In the genomic region with DNA sequence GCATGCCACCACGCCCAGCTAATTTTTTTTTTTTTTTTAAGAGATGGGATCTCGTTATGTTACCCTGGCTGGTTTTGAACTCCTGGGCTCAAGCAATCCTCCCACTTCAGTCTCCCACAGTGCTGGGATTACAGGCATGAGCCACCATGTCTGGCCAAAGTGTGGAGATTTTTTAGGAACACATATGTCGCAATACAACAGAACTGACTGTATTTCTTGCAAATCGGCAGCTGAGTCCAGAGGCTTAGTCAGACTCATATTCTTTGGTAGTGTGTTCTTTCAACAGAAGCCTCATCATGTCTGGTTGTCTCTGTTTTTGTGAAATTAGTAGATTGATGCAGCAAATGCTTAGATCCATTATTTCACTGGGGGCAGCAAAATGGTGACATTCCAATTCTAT, we compare ENCODE assay signal across 24 cellular contexts. TPM values are rescaled to one million over a fixed set of nuclear protein-coding genes. Genes with fewer than 3 reads are reported as not detected.
DNase-seq lines count a peak whose midpoint lies in the region; ATAC-seq, FAIRE-seq and TF ChIP-seq lines count a peak whose summit lies in the region.
"Had no signal": no experiment of that assay in that cellular context is flagged by ENCODE, and none has a peak within 500 bp of the region (broad histone marks: within the 10 kb centered on the region; RNA-seq: fewer than 3 reads in every experiment).

No MANE protein-coding gene starts in this region.

- H3K9me3 ChIP-seq in heart right ventricle (no peaks in the 10 kb centered on the region), kidney (ENCODE audit: control insufficient read depth in 1 of 2, low read length in 2 of 2) (no peaks in the 10 kb centered on the region)
- H3K9me3 ChIP-seq: SJCRH30, suprapubic skin had no signal

- intact Hi-C loops in heart right ventricle (cut with DNase I) (no loop called here), kidney (cut with DNase I) (no loop called here)

- H3K36me3 ChIP-seq in heart right ventricle (no peaks in the 10 kb centered on the region), kidney (ENCODE audit: control insufficient read depth in 1 of 2, insufficient read depth in 2 of 2, low read length in 2 of 2) (no peaks in the 10 kb centered on the region)
- H3K36me3 ChIP-seq: SJCRH30, suprapubic skin had no signal

- H3K27me3 ChIP-seq in heart right ventricle, result no peaks in the 10 kb centered on the region
- H3K27me3 ChIP-seq: SJCRH30, suprapubic skin had no signal

- WGBS in heart right ventricle, 2 donors, result 88 to 91% methylated on average over 4 of the region's 4 CpGs

- peak; percentile 66 for DNase-seq in AG20443 (ENCODE audit: low spot score)
- DNase-seq in LHCN-M2 (ENCODE audit: low read depth), result peak; percentile 85
- DNase-seq in amniotic epithelial cell (ENCODE audit: low read depth), result peak; percentile 93
- peak; percentile 78 to 89 for DNase-seq in foreskin fibroblast
- no peak for DNase-seq in heart right ventricle
- DNase-seq in kidney, result no peak
- DNase-seq: activated CD4-positive, CD25-positive, alpha-beta regulatory T cell treated with anti-CD3 and anti-CD28 coated beads, Interleukin-2, amount 50 U/mL, for 72 hours; activated CD8-positive, alpha-beta memory T cell treated with anti-CD3 and anti-CD28 coated beads, Interleukin-2, amount 10 ng/mL, durations not matched to agents 7 days and 5 days; amniotic stem cell; immature natural killer cell; natural killer cell; NCI-H187 treated with DMSO at 0.1 percent for 48 hours; NCI-H446 treated with DMSO at 0.1 percent for 48 hours; SJCRH30; small intestine; stimulated activated CD4-positive, alpha-beta T cell treated with anti-CD3 and anti-CD28 coated beads, Interleukin-4, amount 100 ng/mL, for 4 hours; stimulated activated CD8-positive, alpha-beta memory T cell treated with anti-CD3 and anti-CD28 coated beads, Interleukin-4, amount 100 ng/mL, for 48 hours had no signal

- no peak overlapping the region for H3K27ac ChIP-seq in heart right ventricle
- H3K27ac ChIP-seq in kidney (ENCODE audit: low read depth in 2 of 2, low read length in 2 of 2), result no peak overlapping the region
- H3K27ac ChIP-seq: HL-60, SJCRH30, suprapubic skin had no signal

- no peak for ATAC-seq in heart right ventricle
- ATAC-seq in GM19397 (IDR thresholded peaks at IDR 0.05; ENCODE audit: unreplicated experiment), result no peak
- no peak for ATAC-seq in GM18907 (IDR thresholded peaks at IDR 0.05; ENCODE audit: unreplicated experiment)
- ATAC-seq: activated CD8-positive, alpha-beta memory T cell treated with anti-CD3 and anti-CD28 coated beads, Interleukin-2, amount 10 ng/mL, durations not matched to agents 7 days and 5 days; GM23338; natural killer cell had no signal

- TF ChIP-seq CTCF in foreskin fibroblast (IDR thresholded peaks at IDR 0.05; ENCODE audit: low read depth, low read length), result no peak
- no peak for TF ChIP-seq CTCF in heart right ventricle (IDR thresholded peaks at IDR 0.05)
- no peak for TF ChIP-seq CTCF in kidney (IDR thresholded peaks at IDR 0.05; ENCODE audit: borderline replicate concordance, extremely low read depth, insufficient read depth)

- H3K4me3 ChIP-seq in foreskin fibroblast (ENCODE audit: low read depth in 1 of 2, low read length in 2 of 2) (no peak overlapping the region), heart right ventricle (no peak overlapping the region), kidney (ENCODE audit: low read length in 2 of 2) (no peak overlapping the region)
- H3K4me3 ChIP-seq: GM23338, SJCRH30, suprapubic skin had no signal

- H3K4me1 ChIP-seq in heart right ventricle (no peaks in the 10 kb centered on the region), kidney (ENCODE audit: control insufficient read depth in 1 of 2, insufficient read depth in 1 of 2, low read depth in 1 of 2, low read length in 2 of 2) (no peaks in the 10 kb centered on the region)
- H3K4me1 ChIP-seq: SJCRH30 had no signal

- no peak overlapping the region for H3K9ac ChIP-seq in kidney (ENCODE audit: low read length in 2 of 2)

- no peak for FAIRE-seq in kidney (lab: Jason Lieb, UNC)
- FAIRE-seq: endometrium, GM12891, small intestine had no signal

RNA-seq across cellular contexts. Expression of gene CD164, which starts 23.9 kb away (rescaled TPM):
- total RNA-seq in LHCN-M2 (2014; rRNA removed) (255 and 329 TPM in 2 replicates), heart right ventricle (100 to 1,000 TPM; 106 to 180 (median 130) TPM), kidney (267 TPM)
- polyA plus RNA-seq in LHCN-M2 (2012), result 86.5 TPM
- polyA plus RNA-seq in heart right ventricle (100 to 1,000 TPM in 1 of 2 donors, 10 to 100 TPM in 1; 88.5 to 138 TPM), kidney (ENCODE audit: insufficient read depth, low read depth, low replicate concordance) (205 TPM)

RNA-seq across cellular contexts. Expression of gene PPIL6, which starts 34.2 kb away (rescaled TPM):
- total RNA-seq in LHCN-M2 (2014; rRNA removed) (0.32 and 1.6 TPM in 2 replicates), heart right ventricle (1 to 10 TPM; 1.4 to 5.2 (median 3.0) TPM), kidney (8.4 TPM)
- polyA plus RNA-seq in LHCN-M2 (2012), result 0.15 TPM
- polyA plus RNA-seq in heart right ventricle (1 to 10 TPM in 1 of 2 donors, under 1 TPM in 1; 0.44 to 2.0 TPM), kidney (ENCODE audit: insufficient read depth, low read depth, low replicate concordance) (6.0 TPM)

RNA-seq across cellular contexts. Expression of gene SMPD2, which starts 34.3 kb away (rescaled TPM):
- 6.5 and 9.2 TPM in 2 replicates for total RNA-seq in LHCN-M2 (2014; rRNA removed)
- 5.1 TPM for polyA plus RNA-seq in LHCN-M2 (2012)
- 1 to 10 TPM; 2.1 to 6.4 (median 3.8) TPM for total RNA-seq in heart right ventricle
- 1 to 10 TPM; 4.8 to 8.9 TPM for polyA plus RNA-seq in heart right ventricle
- 17.4 TPM for total RNA-seq in kidney
- polyA plus RNA-seq in kidney (ENCODE audit: insufficient read depth, low read depth, low replicate concordance), result 14.7 TPM

RNA-seq across cellular contexts. Expression of gene MICAL1, which starts 49.4 kb away (rescaled TPM):
- total RNA-seq in LHCN-M2 (2014; rRNA removed), result 147 and 151 TPM in 2 replicates
- polyA plus RNA-seq in LHCN-M2 (2012), result 76.0 TPM
- 10 to 100 TPM in 2 of 10 donors, 1 to 10 TPM in 8; 2.4 to 11.5 (median 4.9) TPM for total RNA-seq in heart right ventricle
- 10 to 100 TPM; 10.2 to 24.0 TPM for polyA plus RNA-seq in heart right ventricle
- 38.7 TPM for total RNA-seq in kidney
- 13.7 TPM for polyA plus RNA-seq in kidney (ENCODE audit: insufficient read depth, low read depth, low replicate concordance)

Comparison
In these comparisons a context has a peak if more than half of its experiments do, and no peak if none do; other contexts are left out.
1. DNase-seq: peak in AG20443 (single experiment), LHCN-M2 (single experiment), amniotic epithelial cell (single experiment) and foreskin fibroblast (2 of 2); none in heart right ventricle (0 of 2) and kidney (single experiment).